In genomic region chr13:74891610-74892009, GRCh38 we compare ENCODE assay signal across 17 cellular contexts.
DNase-seq lines count a peak whose midpoint lies in the region; ATAC-seq and TF ChIP-seq lines count a peak whose summit lies in the region.
"Had no signal": no experiment of that assay in that cellular context is flagged by ENCODE, and none has a peak within 500 bp of the region (broad histone marks: within the 10 kb centered on the region; RNA-seq: fewer than 3 reads in every experiment).

No MANE protein-coding gene starts in this region.

- ATAC-seq in RWPE2 (ENCODE audit: low read depth) (peak; percentile 94), Right ventricle myocardium inferior (no peak)

- H3K36me3 ChIP-seq in breast epithelium (no peaks in the 10 kb centered on the region), RWPE2 (ENCODE audit: low read depth) (no peaks in the 10 kb centered on the region), Karpas-422 (ENCODE audit: insufficient read depth, low read length) (no peaks in the 10 kb centered on the region)

- no peak overlapping the region for H3K9ac ChIP-seq in Karpas-422 (ENCODE audit: low read length)
- H3K9ac ChIP-seq: parathyroid adenoma had no signal

- peaks cover 33% of the 10 kb centered on the region for H3K4me1 Mint-ChIP-seq in MCF 10A (ENCODE audit: insufficient read depth, unreplicated experiment)
- H3K4me1 Mint-ChIP-seq in activated T-helper 1 cell treated with anti-CD3 and anti-CD28 coated beads, Interleukin-12 subunit alpha, Interleukin-12 subunit beta, Interleukin-2, Interleukin-4 antibody, amounts not matched to agents 30 ng/mL and 10 ng/mL and 1 ng/mL, durations not matched to agents 14 hours and 24 hours and 36 hours (ENCODE audit: low read depth): no peaks in the 10 kb centered on the region
- H3K4me1 Mint-ChIP-seq: memory B cell had no signal

- BruUV-seq in MCF 10A (replicated peaks; lab: Mats Ljungman, UMichigan): no TSS peak

- H3K79me2 ChIP-seq in Karpas-422 (ENCODE audit: low read length): no peaks in the 10 kb centered on the region
- H3K79me2 ChIP-seq: parathyroid adenoma had no signal

- no peak for TF ChIP-seq POLR2A in breast epithelium (IDR thresholded peaks at IDR 0.05)

- H4K20me1 ChIP-seq in Karpas-422 (ENCODE audit: insufficient read depth, low read depth, low read length): no peaks in the 10 kb centered on the region

- H3K27ac Mint-ChIP-seq in MCF 10A (ENCODE audit: low read depth, unreplicated experiment): peak overlapping the region; percentile 98
- no peak overlapping the region for H3K27ac Mint-ChIP-seq in activated T-helper 1 cell treated with anti-CD3 and anti-CD28 coated beads, Interleukin-12 subunit alpha, Interleukin-12 subunit beta, Interleukin-2, Interleukin-4 antibody, amounts not matched to agents 30 ng/mL and 10 ng/mL and 1 ng/mL, durations not matched to agents 14 hours and 24 hours and 36 hours
- H3K27ac Mint-ChIP-seq: memory B cell, type B pancreatic cell had no signal

- H3K27ac ChIP-seq in breast epithelium: no peak overlapping the region
- peak overlapping the region; percentile 97 for H3K27ac ChIP-seq in RWPE2 (ENCODE audit: poor library complexity, severe bottlenecking)
- H3K27ac ChIP-seq in Karpas-422 (ENCODE audit: low read length): no peak overlapping the region
- H3K27ac ChIP-seq: parathyroid adenoma had no signal

- intact Hi-C loops in MCF 10A (cut with micrococcal nuclease) (no loop called here), breast epithelium (cut with DNase I; ENCODE audit: low total_unique reads) (no loop called here), Right ventricle myocardium inferior (cut with DNase I) (no loop called here)
- intact Hi-C loops in activated T-helper 1 cell treated with anti-CD3 and anti-CD28 coated beads, Interleukin-12 subunit alpha, Interleukin-12 subunit beta, Interleukin-2, Interleukin-4 antibody, amounts not matched to agents 30 ng/mL and 10 ng/mL and 1 ng/mL, durations not matched to agents 14 hours and 24 hours and 36 hours (cut with micrococcal nuclease): no loop called here

- H3K4me3 Mint-ChIP-seq in MCF 10A (ENCODE audit: unreplicated experiment): no peak overlapping the region
- H3K4me3 Mint-ChIP-seq in activated T-helper 1 cell treated with anti-CD3 and anti-CD28 coated beads, Interleukin-12 subunit alpha, Interleukin-12 subunit beta, Interleukin-2, Interleukin-4 antibody, amounts not matched to agents 30 ng/mL and 10 ng/mL and 1 ng/mL, durations not matched to agents 14 hours and 24 hours and 36 hours: no peak overlapping the region
- H3K4me3 Mint-ChIP-seq: brain, memory B cell, type B pancreatic cell had no signal

- TF ChIP-seq CTCF in MCF 10A (IDR thresholded peaks at IDR 0.05; ENCODE audit: unreplicated experiment) (no peak), breast epithelium (IDR thresholded peaks at IDR 0.05) (no peak), RWPE2 (IDR thresholded peaks at IDR 0.05; ENCODE audit: poor library complexity, severe bottlenecking) (no peak), fibroblast of the aortic adventitia (IDR thresholded peaks at IDR 0.05; ENCODE audit: insufficient read depth, low read length) (no peak)

- H3K9me3 Mint-ChIP-seq in MCF 10A (ENCODE audit: unreplicated experiment): no peaks in the 10 kb centered on the region
- no peaks in the 10 kb centered on the region for H3K9me3 Mint-ChIP-seq in activated T-helper 1 cell treated with anti-CD3 and anti-CD28 coated beads, Interleukin-12 subunit alpha, Interleukin-12 subunit beta, Interleukin-2, Interleukin-4 antibody, amounts not matched to agents 30 ng/mL and 10 ng/mL and 1 ng/mL, durations not matched to agents 14 hours and 24 hours and 36 hours
- H3K9me3 Mint-ChIP-seq: brain, memory B cell, type B pancreatic cell had no signal

- no peaks in the 10 kb centered on the region for H3K9me3 ChIP-seq in breast epithelium
- no peaks in the 10 kb centered on the region for H3K9me3 ChIP-seq in RWPE2 (ENCODE audit: severe bottlenecking)
- H3K9me3 ChIP-seq in Karpas-422 (ENCODE audit: low read length): no peaks in the 10 kb centered on the region

- no peak overlapping the region for H3K4me2 ChIP-seq in Karpas-422 (ENCODE audit: low read depth, low read length, poor library complexity, severe bottlenecking)

- H3K27me3 ChIP-seq in breast epithelium: no peaks in the 10 kb centered on the region
- H3K27me3 ChIP-seq in RWPE2 (ENCODE audit: insufficient read depth, poor library complexity, severe bottlenecking): no peaks in the 10 kb centered on the region
- H3K27me3 ChIP-seq in Karpas-422 (ENCODE audit: low read length): no peaks in the 10 kb centered on the region

- H3K4me1 ChIP-seq in breast epithelium: no peaks in the 10 kb centered on the region
- H3K4me1 ChIP-seq in RWPE2 (ENCODE audit: insufficient read depth, poor library complexity, severe bottlenecking): peaks cover 36% of the 10 kb centered on the region
- H3K4me1 ChIP-seq in Karpas-422 (ENCODE audit: low read length): no peaks in the 10 kb centered on the region
- H3K4me1 ChIP-seq: parathyroid adenoma had no signal

- no peak overlapping the region for H3K4me3 ChIP-seq in breast epithelium
- H3K4me3 ChIP-seq in RWPE2 (ENCODE audit: severe bottlenecking): no peak overlapping the region
- no peak overlapping the region for H3K4me3 ChIP-seq in fibroblast of the aortic adventitia (ENCODE audit: low read depth, low read length)
- H3K4me3 ChIP-seq in Karpas-422 (ENCODE audit: low read length): no peak overlapping the region

- no peaks in the 10 kb centered on the region for H3K9me2 ChIP-seq in Karpas-422 (replicated peaks; ENCODE audit: insufficient read depth, low read length)

- H3K36me3 Mint-ChIP-seq in MCF 10A (ENCODE audit: insufficient read depth, unreplicated experiment): no peaks in the 10 kb centered on the region
- H3K36me3 Mint-ChIP-seq in activated T-helper 1 cell treated with anti-CD3 and anti-CD28 coated beads, Interleukin-12 subunit alpha, Interleukin-12 subunit beta, Interleukin-2, Interleukin-4 antibody, amounts not matched to agents 30 ng/mL and 10 ng/mL and 1 ng/mL, durations not matched to agents 14 hours and 24 hours and 36 hours (ENCODE audit: low read depth): no peaks in the 10 kb centered on the region
- H3K36me3 Mint-ChIP-seq: brain, memory B cell, type B pancreatic cell had no signal

- POLR2A ChIA-PET in MCF 10A (lab: Yijun Ruan, JAX): no interaction called here

- H3K27me3 Mint-ChIP-seq in MCF 10A (ENCODE audit: insufficient read depth, unreplicated experiment): no peaks in the 10 kb centered on the region
- H3K27me3 Mint-ChIP-seq in activated T-helper 1 cell treated with anti-CD3 and anti-CD28 coated beads, Interleukin-12 subunit alpha, Interleukin-12 subunit beta, Interleukin-2, Interleukin-4 antibody, amounts not matched to agents 30 ng/mL and 10 ng/mL and 1 ng/mL, durations not matched to agents 14 hours and 24 hours and 36 hours (ENCODE audit: insufficient read depth): no peaks in the 10 kb centered on the region
- H3K27me3 Mint-ChIP-seq: brain, type B pancreatic cell had no signal

- no peak overlapping the region for H2AFZ ChIP-seq in Karpas-422 (ENCODE audit: low read length)
- H2AFZ ChIP-seq: parathyroid adenoma had no signal

- DNase-seq in MCF 10A (ENCODE audit: unreplicated experiment) (peak; percentile 66), breast epithelium (ENCODE audit: low spot score in 2 of 2) (no peak), RWPE2 (ENCODE audit: low spot score) (no peak), fibroblast of the aortic adventitia (ENCODE audit: low read depth) (peak; percentile 12), Right ventricle myocardium inferior (ENCODE audit: missing footprints) (no peak), Karpas-422 (no peak)
- DNase-seq in activated T-helper 1 cell treated with anti-CD3 and anti-CD28 coated beads, Interleukin-12 subunit alpha, Interleukin-12 subunit beta, Interleukin-2, Interleukin-4 antibody, amounts not matched to agents 30 ng/mL and 10 ng/mL and 1 ng/mL, durations not matched to agents 14 hours and 24 hours and 36 hours (ENCODE audit: low spot score): no peak
- DNase-seq in activated CD4-positive, CD25-positive, alpha-beta regulatory T cell treated with anti-CD3 and anti-CD28 coated beads, Interleukin-2, amount 50 U/mL, for 72 hours: no peak
- DNase-seq: activated CD4-positive, alpha-beta T cell treated with anti-CD3 and anti-CD28 coated beads, Interleukin-2, amount 50 U/mL, for 48 hours; activated effector memory CD4-positive, alpha-beta T cell treated with anti-CD3 and anti-CD28 coated beads, Interleukin-2, amount 50 U/mL, for 16 hours; DMS79 treated with DMSO at 0.1 percent for 48 hours; NCI-H446 treated with DMSO at 0.1 percent for 48 hours; RPMI8226 had no signal

- CTCF ChIA-PET in MCF 10A (lab: Yijun Ruan, JAX): interaction anchor here (0.6 to 0.8 kb wide), 3 partner anchors 16 to 1137 kb away, joined by 3 read pairs; no protein-coding TSS in a partner anchor

Comparison
In these comparisons a context has a peak if more than half of its experiments do, and no peak if none do; other contexts are left out.
1. DNase-seq: peak in MCF 10A (single experiment) and fibroblast of the aortic adventitia (single experiment); none in breast epithelium (0 of 2), RWPE2 (single experiment), activated T-helper 1 cell treated with anti-CD3 and anti-CD28 coated beads, Interleukin-12 subunit alpha, Interleukin-12 subunit beta, Interleukin-2, Interleukin-4 antibody, amounts not matched to agents 30 ng/mL and 10 ng/mL and 1 ng/mL, durations not matched to agents 14 hours and 24 hours and 36 hours (single experiment), Right ventricle myocardium inferior (single experiment), Karpas-422 (single experiment) and activated CD4-positive, CD25-positive, alpha-beta regulatory T cell treated with anti-CD3 and anti-CD28 coated beads, Interleukin-2, amount 50 U/mL, for 72 hours (single experiment).